In genomic region chr20:38674178-38675133, GRCh38 we compare ENCODE assay signal across 8 cellular contexts. TPM values are rescaled to one million over a fixed set of nuclear protein-coding genes. Genes with fewer than 3 reads are reported as not detected.
DNase-seq lines count a peak whose midpoint lies in the region; ATAC-seq, FAIRE-seq and TF ChIP-seq lines count a peak whose summit lies in the region.

No MANE protein-coding gene starts in this region.

- CTCF ChIA-PET in CD8-positive, alpha-beta T cell (lab: Charles Lee), result interaction anchor here (0.7 kb wide), 1 partner anchor 29 kb away, joined by 3 read pairs; no protein-coding TSS in a partner anchor
- CTCF ChIA-PET in HEK293T (lab: Yijun Ruan, JAX), result interaction anchor here (2.1 kb wide), 1 partner anchor 16 kb away, joined by 14 read pairs; no protein-coding TSS in a partner anchor

- peaks cover 14% of the 10 kb centered on the region for H3K4me1 ChIP-seq in CD8-positive, alpha-beta T cell (ENCODE audit: insufficient read depth, low read length)
- H3K4me1 ChIP-seq in SJSA1 (replicated peaks), result peaks cover 7% of the 10 kb centered on the region

- no peaks in the 10 kb centered on the region for H3K36me3 Mint-ChIP-seq in CD8-positive, alpha-beta T cell
- no peaks in the 10 kb centered on the region for H3K36me3 Mint-ChIP-seq in activated naive CD8-positive, alpha-beta T cell treated with anti-CD3 and anti-CD28 coated beads, Interleukin-2, amount 10 ng/mL, durations not matched to agents 7 days and 5 days

- FAIRE-seq in urothelium cell line (lab: Jason Lieb, UNC), result no peak

- peak; percentile 95 for ATAC-seq in CD8-positive, alpha-beta T cell
- peak; percentile 91 for ATAC-seq in activated naive CD8-positive, alpha-beta T cell treated with anti-CD3 and anti-CD28 coated beads, Interleukin-2, amount 10 ng/mL, durations not matched to agents 7 days and 5 days (ENCODE audit: low read depth)
- peak; percentile 66 for ATAC-seq in left ventricle myocardium superior

- peaks cover 7% of the 10 kb centered on the region for H3K27me3 ChIP-seq in CD8-positive, alpha-beta T cell (ENCODE audit: insufficient read depth, low read length)
- peaks cover 30% of the 10 kb centered on the region for H3K27me3 ChIP-seq in SJSA1 (replicated peaks)

- peak; percentile 13 to 66 (median 52) for DNase-seq in CD8-positive, alpha-beta T cell
- peak; percentile 95 for DNase-seq in HEK293T (ENCODE audit: extremely low spot score)
- DNase-seq in SJSA1 (ENCODE audit: low read depth in 1 of 2, low spot score in 2 of 2), result peak in 1 of 2 experiments; percentile 18
- peak; percentile 74 for DNase-seq in activated naive CD8-positive, alpha-beta T cell treated with anti-CD3 and anti-CD28 coated beads, Interleukin-2, amount 10 ng/mL, durations not matched to agents 7 days and 5 days
- peak; percentile 33 for DNase-seq in left ventricle myocardium superior
- DNase-seq in putamen (ENCODE audit: low spot score), result peak; percentile 78
- peak; percentile 88 for DNase-seq in urothelium cell line (ENCODE audit: low spot score)
- no peak for DNase-seq in GOT3 (lab: John Stamatoyannopoulos, UW)

- no peak for TF ChIP-seq CTCF in CD8-positive, alpha-beta T cell (IDR thresholded peaks at IDR 0.05)

- POLR2A ChIA-PET in CD8-positive, alpha-beta T cell (lab: Charles Lee), result no interaction called here
- POLR2A ChIA-PET in HEK293T (lab: Yijun Ruan, JAX), result interaction anchor here (1.0 to 1.7 kb wide), 3 partner anchors 16 to 44 kb away, joined by 3 to 6 read pairs (median 4); no protein-coding TSS in a partner anchor
- POLR2A ChIA-PET in activated naive CD8-positive, alpha-beta T cell treated with anti-CD3 and anti-CD28 coated beads, Interleukin-2, amount 10 ng/mL, durations not matched to agents 7 days and 5 days (lab: Charles Lee), result no interaction called here

- H3K4me3 Mint-ChIP-seq in CD8-positive, alpha-beta T cell, result peak overlapping the region; percentile 85
- H3K4me3 Mint-ChIP-seq in activated naive CD8-positive, alpha-beta T cell treated with anti-CD3 and anti-CD28 coated beads, Interleukin-2, amount 10 ng/mL, durations not matched to agents 7 days and 5 days, result peak overlapping the region; percentile 89

- H3K4me1 Mint-ChIP-seq in CD8-positive, alpha-beta T cell (ENCODE audit: low read depth), result peaks cover 10% of the 10 kb centered on the region
- peaks cover 9% of the 10 kb centered on the region for H3K4me1 Mint-ChIP-seq in activated naive CD8-positive, alpha-beta T cell treated with anti-CD3 and anti-CD28 coated beads, Interleukin-2, amount 10 ng/mL, durations not matched to agents 7 days and 5 days

- no peaks in the 10 kb centered on the region for H3K36me3 ChIP-seq in CD8-positive, alpha-beta T cell (ENCODE audit: insufficient read depth, low read length)
- no peaks in the 10 kb centered on the region for H3K36me3 ChIP-seq in SJSA1

- intact Hi-C loops in CD8-positive, alpha-beta T cell (cut with DNase I, micrococcal nuclease), result loop anchor here in 1 of 2 experiments (5.0 kb wide), 1 partner anchor 53 kb away; no protein-coding TSS in a partner anchor
- intact Hi-C loops in left ventricle myocardium superior (cut with micrococcal nuclease), result no loop called here

- no peak overlapping the region for H3K27ac ChIP-seq in CD8-positive, alpha-beta T cell (ENCODE audit: low read depth, low read length)
- H3K27ac ChIP-seq in SJSA1, result no peak overlapping the region

- peaks cover 28% of the 10 kb centered on the region for H3K27me3 Mint-ChIP-seq in CD8-positive, alpha-beta T cell (ENCODE audit: low read depth)
- peaks cover 29% of the 10 kb centered on the region for H3K27me3 Mint-ChIP-seq in activated naive CD8-positive, alpha-beta T cell treated with anti-CD3 and anti-CD28 coated beads, Interleukin-2, amount 10 ng/mL, durations not matched to agents 7 days and 5 days

- no peaks in the 10 kb centered on the region for H3K9me3 ChIP-seq in CD8-positive, alpha-beta T cell (ENCODE audit: low read length)
- 0 out of 2 replicates have a peak, but pooled peaks cover 3% of the 10 kb centered on the region for H3K9me3 ChIP-seq in SJSA1 (replicated peaks)

- peak overlapping the region; percentile 41 for H3K27ac Mint-ChIP-seq in CD8-positive, alpha-beta T cell
- peak overlapping the region; percentile 70 for H3K27ac Mint-ChIP-seq in activated naive CD8-positive, alpha-beta T cell treated with anti-CD3 and anti-CD28 coated beads, Interleukin-2, amount 10 ng/mL, durations not matched to agents 7 days and 5 days

- peak overlapping the region; percentile 66 for H3K4me3 ChIP-seq in CD8-positive, alpha-beta T cell (ENCODE audit: low read depth, low read length)
- H3K4me3 ChIP-seq in SJSA1, result peak overlapping the region; percentile 35

- H3K9me3 Mint-ChIP-seq in CD8-positive, alpha-beta T cell, result no peaks in the 10 kb centered on the region
- no peaks in the 10 kb centered on the region for H3K9me3 Mint-ChIP-seq in activated naive CD8-positive, alpha-beta T cell treated with anti-CD3 and anti-CD28 coated beads, Interleukin-2, amount 10 ng/mL, durations not matched to agents 7 days and 5 days

TF ChIP-seq in HEK293T, 16 proteins besides CTCF, POLR2A, EP300 and RAD21:
- peak; percentile 59 for TF ChIP-seq L3MBTL2 (conservative IDR thresholded peaks at IDR 0.05)
- TF ChIP-seq NFRKB (IDR thresholded peaks at IDR 0.05), result no peak

RNA-seq across cellular contexts. Expression of gene SLC32A1, which starts 49.8 kb away (rescaled TPM):
- under 1 TPM in 1 of 2 experiments, not detected in 1; 0.16 TPM for total RNA-seq in CD8-positive, alpha-beta T cell
- not detected in 2 replicates for total RNA-seq in SJSA1 (2014; rRNA removed; shearing (Covaris generic))
- total RNA-seq in activated naive CD8-positive, alpha-beta T cell treated with anti-CD3 and anti-CD28 coated beads, Interleukin-2, amount 10 ng/mL, durations not matched to agents 7 days and 5 days, result not detected
- total RNA-seq in left ventricle myocardium superior, result not detected
